Comparison of ENCODE assay signal across 1 cellular context in genomic region chr6:139062921-139063320, GRCh38.
TF ChIP-seq lines count a peak whose summit lies in the region.

No MANE protein-coding gene starts in this region.

TF ChIP-seq in GM23338, 12 proteins besides CTCF, POLR2A, EP300 and RAD21 (continued from another document):
- TF ChIP-seq ZNF462 (CRISPR knock-in tag; IDR thresholded peaks at IDR 0.05) = no peak
- TF ChIP-seq REST (IDR thresholded peaks at IDR 0.05; ENCODE audit: unreplicated experiment) = no peak
- no peak for TF ChIP-seq ZNF114 (CRISPR knock-in tag; IDR thresholded peaks at IDR 0.05)
